Comparison of ENCODE assay signal across 8 cellular contexts in genomic region chr14:87944987-87945604, GRCh38. TPM values are rescaled to one million over a fixed set of nuclear protein-coding genes. Genes with fewer than 3 reads are reported as not detected.
DNase-seq lines count a peak whose midpoint lies in the region; ATAC-seq, FAIRE-seq and TF ChIP-seq lines count a peak whose summit lies in the region.

No MANE protein-coding gene starts in this region.

- TF ChIP-seq POLR2A in upper lobe of left lung (IDR thresholded peaks at IDR 0.05), result no peak

- no peak overlapping the region for H3K4me2 ChIP-seq in keratinocyte (ENCODE audit: control insufficient read depth, extremely low read depth, insufficient read depth, low read depth, low read length)

- no peak overlapping the region for H3K4me3 ChIP-seq in astrocyte of the cerebellum (ENCODE audit: low read depth, low read length)
- H3K4me3 ChIP-seq in keratinocyte (ENCODE audit: control insufficient read depth in 2 of 3, extremely low read depth in 1 of 3, insufficient read depth in 2 of 3, low read depth in 1 of 3, low read length in 3 of 3), result no peak overlapping the region
- H3K4me3 ChIP-seq in upper lobe of left lung, result no peak overlapping the region
- no peak overlapping the region for H3K4me3 ChIP-seq in effector memory CD4-positive, alpha-beta T cell (ENCODE audit: insufficient read depth, low read depth, low read length, poor library complexity, severe bottlenecking)

- no peaks in the 10 kb centered on the region for H3K9me3 ChIP-seq in keratinocyte (ENCODE audit: control insufficient read depth, low read depth, low read length)
- H3K9me3 ChIP-seq in upper lobe of left lung, result no peaks in the 10 kb centered on the region
- H3K9me3 ChIP-seq in effector memory CD4-positive, alpha-beta T cell (ENCODE audit: control insufficient read depth, low read length), result no peaks in the 10 kb centered on the region

- DNase-seq in NCI-H2107 treated with DMSO at 0.1 percent for 48 hours (lab: John Stamatoyannopoulos, UW; ENCODE audit: unreplicated experiment) (peak; percentile 73), NCI-H2107 (lab: John Stamatoyannopoulos, UW) (no peak), NCI-H146 (lab: John Stamatoyannopoulos, UW) (peak; percentile 19), astrocyte of the cerebellum (ENCODE audit: low read depth) (peak; percentile 59), keratinocyte (ENCODE audit: low read depth, low spot score) (peak; percentile 13), upper lobe of left lung (no peak), GM19240 (ENCODE audit: insufficient read length, low spot score) (no peak)
- no peak for DNase-seq in effector memory CD4-positive, alpha-beta T cell

- H3K36me3 ChIP-seq in keratinocyte (ENCODE audit: control insufficient read depth in 2 of 2, extremely low read depth in 1 of 2, insufficient read depth in 2 of 2, low read length in 2 of 2), result no peaks in the 10 kb centered on the region
- peaks cover 9 to 75% (median 12%) of the 10 kb centered on the region in 4 donors for H3K36me3 ChIP-seq in upper lobe of left lung
- H3K36me3 ChIP-seq in effector memory CD4-positive, alpha-beta T cell (ENCODE audit: control insufficient read depth, insufficient read depth, low read length), result peaks cover 24% of the 10 kb centered on the region

- no peak overlapping the region for H3K9ac ChIP-seq in keratinocyte (ENCODE audit: control insufficient read depth, extremely low read depth, insufficient read depth, low read length)

- H3K4me1 ChIP-seq in keratinocyte (ENCODE audit: control insufficient read depth, extremely low read depth, insufficient read depth, low read length) (no peaks in the 10 kb centered on the region), upper lobe of left lung (no peaks in the 10 kb centered on the region)
- H3K4me1 ChIP-seq in effector memory CD4-positive, alpha-beta T cell (ENCODE audit: control insufficient read depth, insufficient read depth, low read length, poor library complexity, severe bottlenecking), result peaks cover 8% of the 10 kb centered on the region

- peak in 1 of 2 donors; percentile 61 for ATAC-seq in upper lobe of left lung (ENCODE audit: low FRiP score in 2 of 2)

- FAIRE-seq in keratinocyte (lab: Jason Lieb, UNC), result no peak

- H4K20me1 ChIP-seq in keratinocyte (ENCODE audit: control insufficient read depth, extremely low read depth, insufficient read depth, low read length), result no peaks in the 10 kb centered on the region

- no peak for TF ChIP-seq EP300 in upper lobe of left lung (IDR thresholded peaks at IDR 0.05)

- H3K9me1 ChIP-seq in keratinocyte (ENCODE audit: control insufficient read depth, extremely low read depth, insufficient read depth, low read length), result no peaks in the 10 kb centered on the region

- dilution Hi-C loops in keratinocyte (cut with MboI; ENCODE audit: extremely low pct_ligation_motif_present, low sequenced_read_pairs), result no loop called here

- H3K27me3 ChIP-seq in keratinocyte (ENCODE audit: control insufficient read depth, extremely low read depth, insufficient read depth, low read length) (no peaks in the 10 kb centered on the region), upper lobe of left lung (no peaks in the 10 kb centered on the region)
- no peaks in the 10 kb centered on the region for H3K27me3 ChIP-seq in effector memory CD4-positive, alpha-beta T cell (replicated peaks; ENCODE audit: control insufficient read depth, insufficient read depth, low read length, poor library complexity, severe bottlenecking)

- in situ Hi-C loops in astrocyte of the cerebellum (cut with HindIII; ENCODE audit: low sequenced_read_pairs), result no loop called here

- H3K79me2 ChIP-seq in keratinocyte (ENCODE audit: control insufficient read depth, insufficient read depth, low read length), result no peaks in the 10 kb centered on the region

- H3K27ac ChIP-seq in keratinocyte (ENCODE audit: control insufficient read depth, insufficient read depth, low read length), result no peak overlapping the region
- H3K27ac ChIP-seq in upper lobe of left lung, result no peak overlapping the region
- H3K27ac ChIP-seq in effector memory CD4-positive, alpha-beta T cell (ENCODE audit: insufficient read depth, low read length, poor library complexity, severe bottlenecking), result no peak overlapping the region

- no peak overlapping the region for H2AFZ ChIP-seq in keratinocyte (ENCODE audit: control insufficient read depth, low read length)

- TF ChIP-seq CTCF in astrocyte of the cerebellum (IDR thresholded peaks at IDR 0.05; ENCODE audit: low read depth, low read length, missing control alignments), result peak; percentile 48
- TF ChIP-seq CTCF in keratinocyte (optimal IDR thresholded peaks at IDR 0.05 in 1 of 3, IDR thresholded peaks at IDR 0.05 in 1 of 3, conservative IDR thresholded peaks at IDR 0.05 in 1 of 3; ENCODE audit: extremely low read depth in 1 of 3, insufficient read depth in 2 of 3, low read length in 3 of 3), result peak in 2 of 3 experiments; percentile 33 to 34
- peak; percentile 42 to 73 (median 62) for TF ChIP-seq CTCF in upper lobe of left lung (IDR thresholded peaks at IDR 0.05)

- WGBS in upper lobe of left lung, 2 donors, result 29 to 32% methylated on average over 4 of the region's 4 CpGs

RNA-seq across cellular contexts. Expression of gene GALC, which starts 47.9 kb away (rescaled TPM):
- polyA plus RNA-seq in keratinocyte, result 4.6 to 7.9 TPM (median 6.2 TPM) in 3 replicates
- 1.9 TPM for polyA plus RNA-seq in keratinocyte (2011; ENCODE audit: low read depth)
- polyA plus RNA-seq in keratinocyte (2011; cell fraction: cytosol; rRNA removed), result 2.1 and 3.6 TPM in 2 replicates
- polyA plus RNA-seq in keratinocyte (2011; cell fraction: nucleus; rRNA removed), result 7.6 and 10.5 TPM in 2 replicates
- 3.4 and 4.3 TPM in 2 replicates for polyA plus RNA-seq in keratinocyte (2012; ENCODE audit: low replicate concordance)
- polyA minus RNA-seq in keratinocyte, result 1.8 to 7.1 TPM (median 6.7 TPM) in 3 replicates
- 5.2 TPM for polyA minus RNA-seq in keratinocyte (2011; cell fraction: cytosol; rRNA and poly(A)+ RNA removed)
- 6.2 and 14.7 TPM in 2 replicates for polyA minus RNA-seq in keratinocyte (2011; cell fraction: nucleus; rRNA and poly(A)+ RNA removed)
- 10 to 100 TPM; 24.2 to 64.3 (median 49.0) TPM for total RNA-seq in upper lobe of left lung

RNA-seq across cellular contexts. Expression of gene GPR65, which starts 59.8 kb away (rescaled TPM):
- polyA plus RNA-seq in keratinocyte, result not detected in 3 replicates
- polyA plus RNA-seq in keratinocyte (2011; ENCODE audit: low read depth), result not detected
- polyA plus RNA-seq in keratinocyte (2011; cell fraction: cytosol; rRNA removed), result not detected in 2 replicates
- not detected in 2 replicates for polyA plus RNA-seq in keratinocyte (2011; cell fraction: nucleus; rRNA removed)
- not detected in 2 replicates for polyA plus RNA-seq in keratinocyte (2012; ENCODE audit: low replicate concordance)
- not detected in 3 replicates for polyA minus RNA-seq in keratinocyte
- polyA minus RNA-seq in keratinocyte (2011; cell fraction: cytosol; rRNA and poly(A)+ RNA removed), result not detected
- not detected in 2 replicates for polyA minus RNA-seq in keratinocyte (2011; cell fraction: nucleus; rRNA and poly(A)+ RNA removed)
- total RNA-seq in upper lobe of left lung, result 1 to 10 TPM; 3.2 to 7.0 (median 3.8) TPM

Comparison
In these comparisons a context has a peak if more than half of its experiments do, and no peak if none do; other contexts are left out.
1. DNase-seq: peak in NCI-H2107 treated with DMSO at 0.1 percent for 48 hours (single experiment), NCI-H146 (single experiment), astrocyte of the cerebellum (single experiment) and keratinocyte (single experiment); none in NCI-H2107 (single experiment), upper lobe of left lung (0 of 2), GM19240 (single experiment) and effector memory CD4-positive, alpha-beta T cell (0 of 3).
2. Peak in every context shown above with its lines, with median percentiles within 50 percentile points of each other: CTCF ChIP-seq.